ENCODE assay signal across 16 cellular contexts in genomic region chr5:107502711-107503110, GRCh38.
DNase-seq lines count a peak whose midpoint lies in the region; ATAC-seq and TF ChIP-seq lines count a peak whose summit lies in the region.
"Had no signal": no experiment of that assay in that cellular context is flagged by ENCODE, and none has a peak within 500 bp of the region (broad histone marks: within the 10 kb centered on the region; RNA-seq: fewer than 3 reads in every experiment).

No MANE protein-coding gene starts in this region.

- H3K4me1 ChIP-seq in upper lobe of right lung = no peaks in the 10 kb centered on the region

- H3K27ac ChIP-seq in upper lobe of right lung = no peak overlapping the region
- H3K27ac ChIP-seq: 22Rv1, heart right ventricle had no signal

- peaks cover 5% of the 10 kb centered on the region for H3K27me3 ChIP-seq in upper lobe of right lung
- H3K27me3 ChIP-seq: heart right ventricle had no signal

- no peaks in the 10 kb centered on the region for H3K36me3 ChIP-seq in upper lobe of right lung
- H3K36me3 ChIP-seq: heart right ventricle had no signal

- H3K36me3 Mint-ChIP-seq in stimulated activated effector memory CD8-positive, alpha-beta T cell treated with anti-CD3 and anti-CD28 coated beads, Interleukin-12 subunit alpha, Interleukin-12 subunit beta, amount 100 ng/mL, for 72 hours = peaks cover 4% of the 10 kb centered on the region

- H3K4me1 Mint-ChIP-seq in stimulated activated effector memory CD8-positive, alpha-beta T cell treated with anti-CD3 and anti-CD28 coated beads, Interleukin-12 subunit alpha, Interleukin-12 subunit beta, amount 100 ng/mL, for 72 hours = peaks cover 20% of the 10 kb centered on the region

- no peak for TF ChIP-seq CTCF in upper lobe of right lung (IDR thresholded peaks at IDR 0.05)

- no peaks in the 10 kb centered on the region for H3K9me3 Mint-ChIP-seq in stimulated activated effector memory CD8-positive, alpha-beta T cell treated with anti-CD3 and anti-CD28 coated beads, Interleukin-12 subunit alpha, Interleukin-12 subunit beta, amount 100 ng/mL, for 72 hours
- H3K9me3 Mint-ChIP-seq: activated naive CD8-positive, alpha-beta T cell treated with anti-CD3 and anti-CD28 coated beads, Interleukin-2, amount 10 ng/mL, durations not matched to agents 7 days and 5 days had no signal

- intact Hi-C loops in upper lobe of right lung (cut with DNase I) = no loop called here
- intact Hi-C loops in cardiac septum (cut with DNase I) = no loop called here

- no peaks in the 10 kb centered on the region for H3K9me3 ChIP-seq in upper lobe of right lung
- H3K9me3 ChIP-seq: heart right ventricle had no signal

- H3K4me3 ChIP-seq in upper lobe of right lung = no peak overlapping the region
- H3K4me3 ChIP-seq: heart right ventricle, K562 had no signal

- peak; percentile 24 to 90 (median 60) for DNase-seq in NCI-H1417 (lab: John Stamatoyannopoulos, UW)
- no peak for DNase-seq in NCI-H1417 treated with DMSO at 0.1 percent for 48 hours (lab: John Stamatoyannopoulos, UW)
- DNase-seq in NCI-H345 (lab: John Stamatoyannopoulos, UW) = peak; percentile 76
- peak; percentile 76 for DNase-seq in cerebellar cortex (ENCODE audit: low spot score)
- DNase-seq in stimulated activated effector memory CD8-positive, alpha-beta T cell treated with anti-CD3 and anti-CD28 coated beads, Interleukin-12 subunit alpha, Interleukin-12 subunit beta, amount 100 ng/mL, for 72 hours (ENCODE audit: low spot score in 2 of 2) = no peak
- DNase-seq in cerebellar nuclear complex (lab: John Stamatoyannopoulos, UW) = no peak
- no peak for DNase-seq in upper lobe of right lung
- no peak for DNase-seq in cardiac septum (ENCODE audit: low spot score)
- DNase-seq: activated naive CD8-positive, alpha-beta T cell treated with anti-CD3 and anti-CD28 coated beads, Interleukin-2, amount 10 ng/mL, durations not matched to agents 7 days and 5 days; heart right ventricle; left ventricle myocardium superior; nucleus accumbens; Right ventricle myocardium superior; small intestine had no signal

- ATAC-seq in stimulated activated effector memory CD8-positive, alpha-beta T cell treated with anti-CD3 and anti-CD28 coated beads, Interleukin-12 subunit alpha, Interleukin-12 subunit beta, amount 100 ng/mL, for 72 hours = no peak
- ATAC-seq in upper lobe of right lung = no peak
- ATAC-seq: heart right ventricle, K562, left ventricle myocardium superior had no signal

- peak overlapping the region; percentile 45 for H3K4me3 Mint-ChIP-seq in stimulated activated effector memory CD8-positive, alpha-beta T cell treated with anti-CD3 and anti-CD28 coated beads, Interleukin-12 subunit alpha, Interleukin-12 subunit beta, amount 100 ng/mL, for 72 hours
- H3K4me3 Mint-ChIP-seq: activated naive CD8-positive, alpha-beta T cell treated with anti-CD3 and anti-CD28 coated beads, Interleukin-2, amount 10 ng/mL, durations not matched to agents 7 days and 5 days had no signal

- peak overlapping the region; percentile 68 for H3K27ac Mint-ChIP-seq in stimulated activated effector memory CD8-positive, alpha-beta T cell treated with anti-CD3 and anti-CD28 coated beads, Interleukin-12 subunit alpha, Interleukin-12 subunit beta, amount 100 ng/mL, for 72 hours

Comparison
In these comparisons a context has a peak if more than half of its experiments do, and no peak if none do; other contexts are left out.
1. DNase-seq: peak in NCI-H1417 (3 of 3), NCI-H345 (single experiment) and cerebellar cortex (single experiment); none in NCI-H1417 treated with DMSO at 0.1 percent for 48 hours (single experiment), stimulated activated effector memory CD8-positive, alpha-beta T cell treated with anti-CD3 and anti-CD28 coated beads, Interleukin-12 subunit alpha, Interleukin-12 subunit beta, amount 100 ng/mL, for 72 hours (0 of 2), cerebellar nuclear complex (0 of 2), upper lobe of right lung (single experiment) and cardiac septum (single experiment).